Comparison of ENCODE assay signal across 8 cellular contexts in genomic region chr2:231557571-231558217, GRCh38. TPM values are rescaled to one million over a fixed set of nuclear protein-coding genes. Genes with fewer than 3 reads are reported as not detected.
DNase-seq lines count a peak whose midpoint lies in the region; ATAC-seq, FAIRE-seq and TF ChIP-seq lines count a peak whose summit lies in the region.

No MANE protein-coding gene starts in this region.

- POLR2A ChIA-PET in CD8-positive, alpha-beta memory T cell (lab: Charles Lee) = no interaction called here

- peak; percentile 82 for TF ChIP-seq CTCF in fibroblast of pulmonary artery (IDR thresholded peaks at IDR 0.05; ENCODE audit: low read length, missing control alignments)
- TF ChIP-seq CTCF in neural crest cell (conservative IDR thresholded peaks at IDR 0.05) = peak; percentile 75
- TF ChIP-seq CTCF in transverse colon (IDR thresholded peaks at IDR 0.05) = peak; percentile 59 to 88 (median 74)

- peaks cover 10 to 11% (median 10%) of the 10 kb centered on the region in 5 donors for H3K9me3 Mint-ChIP-seq in CD8-positive, alpha-beta memory T cell
- peaks cover 8 to 10% of the 10 kb centered on the region in 2 donors for H3K9me3 Mint-ChIP-seq in activated T-cell treated with anti-CD3 and anti-CD28 coated beads, Interleukin-2, amount 50 U/mL, for 72 hours
- H3K9me3 Mint-ChIP-seq in neural crest cell = peaks cover 9% of the 10 kb centered on the region

- no peak overlapping the region for H3K27ac ChIP-seq in CD8-positive, alpha-beta memory T cell (ENCODE audit: low read depth, low read length)
- H3K27ac ChIP-seq in transverse colon = peak overlapping the region; percentile 39 to 86 (median 60)

- ATAC-seq in GM19463 (IDR thresholded peaks at IDR 0.05; ENCODE audit: unreplicated experiment) = peak; percentile 74
- peak; percentile 87 to 95 for ATAC-seq in activated T-cell treated with anti-CD3 and anti-CD28 coated beads, Interleukin-2, amount 50 U/mL, for 72 hours (replicated peaks in 1 of 2)

- H3K4me1 Mint-ChIP-seq in CD8-positive, alpha-beta memory T cell = peaks cover 29 to 44% (median 36%) of the 10 kb centered on the region in 3 donors
- peaks cover 10% of the 10 kb centered on the region for H3K4me1 Mint-ChIP-seq in activated T-cell treated with anti-CD3 and anti-CD28 coated beads, Interleukin-2, amount 50 U/mL, for 72 hours (ENCODE audit: low read depth)
- peaks cover 10% of the 10 kb centered on the region for H3K4me1 Mint-ChIP-seq in neural crest cell

- in situ Hi-C loops in transverse colon (cut with MboI; ENCODE audit: low pct_ligation_motif_present in 1 of 4, low pct_unique_long_range_greater_than_20kb in 1 of 4, low sequenced_read_pairs in 3 of 4) = no loop called here

- peaks cover 15% of the 10 kb centered on the region for H3K4me1 ChIP-seq in CD8-positive, alpha-beta memory T cell (ENCODE audit: insufficient read depth, low read length)
- H3K4me1 ChIP-seq in transverse colon = peaks cover 0 to 26% (median 10%) of the 10 kb centered on the region in 4 donors

- TF ChIP-seq POLR2A in transverse colon (IDR thresholded peaks at IDR 0.05) = no peak

- DNase-seq in CD8-positive, alpha-beta memory T cell = peak; percentile 42 to 81 (median 75)
- DNase-seq in HTR-8/SVneo (ENCODE audit: insufficient read length, low spot score) (peak; percentile 84), RCC 7860 (ENCODE audit: low spot score) (peak; percentile 54), fibroblast of pulmonary artery (ENCODE audit: low read depth) (peak; percentile 93), neural crest cell (ENCODE audit: low read depth, low spot score) (peak; percentile 21), transverse colon (peak; percentile 50)
- DNase-seq in activated T-cell treated with anti-CD3 and anti-CD28 coated beads, Interleukin-2, amount 50 U/mL, for 72 hours = peak; percentile 57 to 63

- no peak for TF ChIP-seq EP300 in transverse colon (IDR thresholded peaks at IDR 0.05; ENCODE audit: low read depth)

- H3K4me3 ChIP-seq in CD8-positive, alpha-beta memory T cell (ENCODE audit: low read length) = no peak overlapping the region
- H3K4me3 ChIP-seq in fibroblast of pulmonary artery (replicated peaks; ENCODE audit: low read depth, low read length) (no peak overlapping the region), transverse colon (no peak overlapping the region)

- peak overlapping the region in 4 of 7 donors; percentile 37 to 75 (median 50) for H3K4me3 Mint-ChIP-seq in CD8-positive, alpha-beta memory T cell
- H3K4me3 Mint-ChIP-seq in activated T-cell treated with anti-CD3 and anti-CD28 coated beads, Interleukin-2, amount 50 U/mL, for 72 hours = no peak overlapping the region
- no peak overlapping the region for H3K4me3 Mint-ChIP-seq in neural crest cell

- H3K27me3 Mint-ChIP-seq in CD8-positive, alpha-beta memory T cell = peaks cover 0 to 4% of the 10 kb centered on the region in 2 donors
- no peaks in the 10 kb centered on the region for H3K27me3 Mint-ChIP-seq in activated T-cell treated with anti-CD3 and anti-CD28 coated beads, Interleukin-2, amount 50 U/mL, for 72 hours (ENCODE audit: low read depth)
- H3K27me3 Mint-ChIP-seq in neural crest cell (ENCODE audit: low read depth) = no peaks in the 10 kb centered on the region

- peak; percentile 31 for FAIRE-seq in HTR-8/SVneo (lab: Jason Lieb, UNC)
- FAIRE-seq in RCC 7860 (lab: Jason Lieb, UNC) = peak; percentile 48

- CTCF ChIA-PET in CD8-positive, alpha-beta memory T cell (lab: Charles Lee) = interaction anchor here (0.6 to 8.0 kb wide), 17 partner anchors 8 to 535 kb away, joined by 3 to 70 read pairs (median 5); partner anchors contain the start of gene NMUR1

- 36% methylated on average over 11 of the region's 11 CpGs; no CpG with 5 or more reads in 1 of the 2 donors for WGBS in transverse colon (ENCODE audit: low coverage in 1 of 2), 2 donors

- peaks cover 9% of the 10 kb centered on the region for H3K9me3 ChIP-seq in CD8-positive, alpha-beta memory T cell (ENCODE audit: low read length)
- H3K9me3 ChIP-seq in transverse colon = peaks cover 5 to 7% of the 10 kb centered on the region in 2 donors

- H3K27ac Mint-ChIP-seq in CD8-positive, alpha-beta memory T cell = peak overlapping the region; percentile 16 to 80 (median 58)
- H3K27ac Mint-ChIP-seq in activated T-cell treated with anti-CD3 and anti-CD28 coated beads, Interleukin-2, amount 50 U/mL, for 72 hours = no peak overlapping the region
- H3K27ac Mint-ChIP-seq in neural crest cell (ENCODE audit: unreplicated experiment) = no peak overlapping the region

- H3K36me3 ChIP-seq in CD8-positive, alpha-beta memory T cell (ENCODE audit: insufficient read depth, low read length) = no peaks in the 10 kb centered on the region
- no peaks in the 10 kb centered on the region for H3K36me3 ChIP-seq in transverse colon

- H3K36me3 Mint-ChIP-seq in CD8-positive, alpha-beta memory T cell = peaks cover 6 to 11% (median 7%) of the 10 kb centered on the region in 3 donors
- H3K36me3 Mint-ChIP-seq in activated T-cell treated with anti-CD3 and anti-CD28 coated beads, Interleukin-2, amount 50 U/mL, for 72 hours (ENCODE audit: insufficient read depth in 2 of 2) = peaks cover 8 to 10% of the 10 kb centered on the region in 2 donors
- H3K36me3 Mint-ChIP-seq in neural crest cell (ENCODE audit: low read depth) = peaks cover 7% of the 10 kb centered on the region

- no peaks in the 10 kb centered on the region for H3K27me3 ChIP-seq in CD8-positive, alpha-beta memory T cell (ENCODE audit: insufficient read depth, low read length, poor library complexity, severe bottlenecking)
- H3K27me3 ChIP-seq in transverse colon = no peaks in the 10 kb centered on the region

- intact Hi-C loops in transverse colon (cut with DNase I; ENCODE audit: low total_unique reads) = loop anchor here (1.0 kb wide), 1 partner anchor 42 kb away; no protein-coding TSS in a partner anchor

RNA-seq across cellular contexts. Expression of gene NMUR1, which starts 27.4 kb away (rescaled TPM):
- total RNA-seq in CD8-positive, alpha-beta memory T cell = under 1 TPM; 0.15 to 0.18 TPM
- 2.7 TPM for polyA plus RNA-seq in CD8-positive, alpha-beta memory T cell
- under 1 TPM in 1 of 2 donors, not detected in 1; 0.21 TPM for total RNA-seq in activated T-cell treated with anti-CD3 and anti-CD28 coated beads, Interleukin-2, amount 50 U/mL, for 72 hours
- total RNA-seq in neural crest cell (not detected in 2 replicates), transverse colon (1 to 10 TPM in 1 of 4 donors, under 1 TPM in 2, not detected in 1; 0.32 to 2.2 (median 0.55) TPM)

RNA-seq across cellular contexts. Expression of gene TEX44, which starts 35.0 kb away (rescaled TPM):
- not detected for total RNA-seq in CD8-positive, alpha-beta memory T cell
- polyA plus RNA-seq in CD8-positive, alpha-beta memory T cell = not detected
- total RNA-seq in activated T-cell treated with anti-CD3 and anti-CD28 coated beads, Interleukin-2, amount 50 U/mL, for 72 hours = not detected
- not detected in 2 replicates for total RNA-seq in neural crest cell
- total RNA-seq in transverse colon = not detected

Comparison
In these comparisons a context has a peak if more than half of its experiments do, and no peak if none do; other contexts are left out.
1. DNase-seq: peak in every context shown above with its lines; median percentile 93 in fibroblast of pulmonary artery; 84 in HTR-8/SVneo; 75 in CD8-positive, alpha-beta memory T cell; 60 in activated T-cell treated with anti-CD3 and anti-CD28 coated beads, Interleukin-2, amount 50 U/mL, for 72 hours; 54 in RCC 7860; 50 in transverse colon; 21 in neural crest cell.
2. H3K27ac Mint-ChIP-seq: peak in CD8-positive, alpha-beta memory T cell (8 of 8); none in activated T-cell treated with anti-CD3 and anti-CD28 coated beads, Interleukin-2, amount 50 U/mL, for 72 hours (single experiment) and neural crest cell (single experiment).
3. H3K4me3 Mint-ChIP-seq: peak in CD8-positive, alpha-beta memory T cell (4 of 7); none in activated T-cell treated with anti-CD3 and anti-CD28 coated beads, Interleukin-2, amount 50 U/mL, for 72 hours (0 of 2) and neural crest cell (single experiment).
4. Peak in every context shown above with its lines, with median percentiles within 50 percentile points of each other: CTCF ChIP-seq.